ENCODE assay signal across 28 cellular contexts in genomic region chr2:240201861-240202260, GRCh38.
DNase-seq lines count a peak whose midpoint lies in the region; ATAC-seq and TF ChIP-seq lines count a peak whose summit lies in the region.
"Had no signal": no experiment of that assay in that cellular context is flagged by ENCODE, and none has a peak within 500 bp of the region (broad histone marks: within the 10 kb centered on the region; RNA-seq: fewer than 3 reads in every experiment).

No MANE protein-coding gene starts in this region.

- H3K9me3 Mint-ChIP-seq in endodermal cell: peaks cover 7% of the 10 kb centered on the region
- no peaks in the 10 kb centered on the region for H3K9me3 Mint-ChIP-seq in type B pancreatic cell
- H3K9me3 Mint-ChIP-seq in Calu3 (ENCODE audit: low read depth, unreplicated experiment): peaks cover 2% of the 10 kb centered on the region
- H3K9me3 Mint-ChIP-seq in activated CD4-positive, alpha-beta T cell treated with anti-CD3 and anti-CD28 coated beads, Interleukin-2, amount 10 ng/mL, durations not matched to agents 24 days and 14 days: no peaks in the 10 kb centered on the region

- H3K27me3 ChIP-seq in endodermal cell (ENCODE audit: control insufficient read depth, insufficient read depth, low read length, poor library complexity, severe bottlenecking): no peaks in the 10 kb centered on the region
- H3K27me3 ChIP-seq: MG63 had no signal

- no peak for ATAC-seq in HG02938 (IDR thresholded peaks at IDR 0.05; ENCODE audit: unreplicated experiment)
- ATAC-seq: A549 had no signal

- DNase-seq in Ammon's horn (ENCODE audit: low spot score) (peak; percentile 50), endodermal cell (peak; percentile 18), pons (ENCODE audit: low spot score) (peak; percentile 45), type B pancreatic cell (ENCODE audit: extremely low spot score, unreplicated experiment) (peak; percentile 34), Calu3 (no peak)
- no peak for DNase-seq in activated CD4-positive, alpha-beta T cell treated with anti-CD3 and anti-CD28 coated beads, Interleukin-2, amount 10 ng/mL, durations not matched to agents 24 days and 14 days
- DNase-seq: AML-193; C1 segment of cervical spinal cord; CD4-positive, alpha-beta memory T cell; COR-L47; DMS 273 treated with DMSO at 0.1 percent for 48 hours; DMS79 treated with DMSO at 0.1 percent for 48 hours; GF-D8; GOT3; HFFc6; IMR-90; KG1; MG63; NCI-H1105 treated with DMSO at 0.1 percent for 48 hours; NCI-H146; NCI-H1930; NCI-H446; NCI-H524 treated with DMSO at 0.1 percent for 48 hours; NCI-H774 had no signal

- CTCF ChIA-PET in Calu3 (lab: Charles Lee): no interaction called here

- H3K36me3 Mint-ChIP-seq in endodermal cell (ENCODE audit: low read depth) (no peaks in the 10 kb centered on the region), type B pancreatic cell (no peaks in the 10 kb centered on the region), Calu3 (ENCODE audit: insufficient read depth, unreplicated experiment) (no peaks in the 10 kb centered on the region)
- H3K36me3 Mint-ChIP-seq in activated CD4-positive, alpha-beta T cell treated with anti-CD3 and anti-CD28 coated beads, Interleukin-2, amount 10 ng/mL, durations not matched to agents 24 days and 14 days (ENCODE audit: low read depth): no peaks in the 10 kb centered on the region
- H3K36me3 Mint-ChIP-seq: CD4-positive, alpha-beta memory T cell had no signal

- peaks cover 9% of the 10 kb centered on the region for H3K9me3 ChIP-seq in endodermal cell (ENCODE audit: control insufficient read depth, low read length)
- H3K9me3 ChIP-seq: HAP-1, SJSA1 had no signal

- no peak overlapping the region for H3K4me3 Mint-ChIP-seq in endodermal cell
- H3K4me3 Mint-ChIP-seq in type B pancreatic cell: no peak overlapping the region
- H3K4me3 Mint-ChIP-seq in Calu3 (ENCODE audit: low read depth, unreplicated experiment): no peak overlapping the region
- no peak overlapping the region for H3K4me3 Mint-ChIP-seq in activated CD4-positive, alpha-beta T cell treated with anti-CD3 and anti-CD28 coated beads, Interleukin-2, amount 10 ng/mL, durations not matched to agents 24 days and 14 days
- H3K4me3 Mint-ChIP-seq: CD4-positive, alpha-beta memory T cell; HFFc6 had no signal

- H3K27ac ChIP-seq in endodermal cell (ENCODE audit: low read depth, low read length): no peak overlapping the region
- H3K27ac ChIP-seq: A549, SJSA1 had no signal

- no TSS peak for BruUV-seq in Calu3 (replicated peaks; lab: Mats Ljungman, UMichigan)

- peaks cover 10% of the 10 kb centered on the region for H3K4me1 Mint-ChIP-seq in endodermal cell
- H3K4me1 Mint-ChIP-seq in type B pancreatic cell (ENCODE audit: unreplicated experiment): no peaks in the 10 kb centered on the region
- peaks cover 14% of the 10 kb centered on the region for H3K4me1 Mint-ChIP-seq in Calu3 (ENCODE audit: low read depth, unreplicated experiment)
- peaks cover 3% of the 10 kb centered on the region for H3K4me1 Mint-ChIP-seq in activated CD4-positive, alpha-beta T cell treated with anti-CD3 and anti-CD28 coated beads, Interleukin-2, amount 10 ng/mL, durations not matched to agents 24 days and 14 days

- H3K27me3 Mint-ChIP-seq in endodermal cell (ENCODE audit: insufficient read depth): no peaks in the 10 kb centered on the region
- H3K27me3 Mint-ChIP-seq in type B pancreatic cell: peaks cover 24% of the 10 kb centered on the region
- H3K27me3 Mint-ChIP-seq in Calu3 (ENCODE audit: unreplicated experiment): peaks cover 36% of the 10 kb centered on the region
- H3K27me3 Mint-ChIP-seq in activated CD4-positive, alpha-beta T cell treated with anti-CD3 and anti-CD28 coated beads, Interleukin-2, amount 10 ng/mL, durations not matched to agents 24 days and 14 days: peaks cover 16% of the 10 kb centered on the region

- H3K36me3 ChIP-seq in endodermal cell (ENCODE audit: control insufficient read depth, insufficient read depth, low read length): no peaks in the 10 kb centered on the region
- H3K36me3 ChIP-seq: HAP-1, MG63, SJSA1 had no signal

- intact Hi-C loops in Calu3 (cut with micrococcal nuclease; ENCODE audit: unreplicated experiment): no loop called here
- intact Hi-C loops in activated CD4-positive, alpha-beta T cell treated with anti-CD3 and anti-CD28 coated beads, Interleukin-2, amount 10 ng/mL, durations not matched to agents 24 days and 14 days (cut with micrococcal nuclease): no loop called here

- no peak overlapping the region for H3K4me3 ChIP-seq in endodermal cell (ENCODE audit: low read length)
- H3K4me3 ChIP-seq: A549, HAP-1, MG63, SJSA1 had no signal

- H3K27ac Mint-ChIP-seq in endodermal cell (no peak overlapping the region), type B pancreatic cell (no peak overlapping the region), Calu3 (ENCODE audit: unreplicated experiment) (no peak overlapping the region)
- no peak overlapping the region for H3K27ac Mint-ChIP-seq in activated CD4-positive, alpha-beta T cell treated with anti-CD3 and anti-CD28 coated beads, Interleukin-2, amount 10 ng/mL, durations not matched to agents 24 days and 14 days
- H3K27ac Mint-ChIP-seq: CD4-positive, alpha-beta memory T cell; HFFc6 had no signal

- no peak for TF ChIP-seq CTCF in endodermal cell (conservative IDR thresholded peaks at IDR 0.05)
- TF ChIP-seq CTCF in type B pancreatic cell (conservative IDR thresholded peaks at IDR 0.05): no peak
- TF ChIP-seq CTCF in Calu3 (IDR thresholded peaks at IDR 0.05; ENCODE audit: unreplicated experiment): no peak

- H3K4me1 ChIP-seq in endodermal cell (ENCODE audit: control insufficient read depth, insufficient read depth, low read length): no peaks in the 10 kb centered on the region
- H3K4me1 ChIP-seq: A549, HAP-1 had no signal

- H3K9ac ChIP-seq in endodermal cell (ENCODE audit: extremely low read depth, low read length, poor library complexity, severe bottlenecking): no peak overlapping the region

- 89 to 94% methylated on average over 7 to 9 of the region's 9 CpGs for WGBS in endodermal cell (ENCODE audit: insufficient coverage in 1 of 2, insufficient read length in 1 of 2), 2 experiments

Comparison
In these comparisons a context has a peak if more than half of its experiments do, and no peak if none do; other contexts are left out.
1. DNase-seq: peak in Ammon's horn (single experiment), endodermal cell (single experiment), pons (single experiment) and type B pancreatic cell (single experiment); none in Calu3 (single experiment) and activated CD4-positive, alpha-beta T cell treated with anti-CD3 and anti-CD28 coated beads, Interleukin-2, amount 10 ng/mL, durations not matched to agents 24 days and 14 days (single experiment).